In genomic region chr7:142438235-142438922, GRCh38 we compare ENCODE assay signal across 9 cellular contexts.
A peak's percentile ranks its signal among the peaks of the same experiment; 100 is the strongest.
DNase-seq lines count a peak whose midpoint lies in the region; ATAC-seq and TF ChIP-seq lines count a peak whose summit lies in the region.
"Had no signal": no experiment of that assay in that cellular context is flagged by ENCODE, and none has a peak within 500 bp of the region (broad histone marks: within the 10 kb centered on the region; RNA-seq: fewer than 3 reads in every experiment).

No MANE protein-coding gene starts in this region.

- no peak for TF ChIP-seq POLR2A in spleen (IDR thresholded peaks at IDR 0.05)

- H3K4me3 ChIP-seq in fibroblast of villous mesenchyme (ENCODE audit: low read depth, low read length) (no peak overlapping the region), spleen (no peak overlapping the region)

- 81 to 88% (median 83%) methylated on average over 12 of the region's 12 CpGs for WGBS in spleen, 5 donors

- intact Hi-C loops in spleen (cut with DNase I; ENCODE audit: low total_unique reads): no loop called here

- peak; percentile 74 for DNase-seq in activated effector memory CD4-positive, alpha-beta T cell treated with anti-CD3 and anti-CD28 coated beads, Interleukin-2, amount 50 U/mL, for 16 hours
- no peak for DNase-seq in activated effector memory CD4-positive, alpha-beta T cell treated with Interleukin-2 at 50 U/mL for 16 hours
- DNase-seq in SKM-1 treated with dmso at 0.1 percent for 144 hours (lab: John Stamatoyannopoulos, UW; ENCODE audit: unreplicated experiment): peak; percentile 70
- peak; percentile 56 for DNase-seq in fibroblast of villous mesenchyme (ENCODE audit: low read depth)
- no peak for DNase-seq in spleen
- DNase-seq in kidney glomerular epithelial cell (lab: John Stamatoyannopoulos, UW): no peak
- DNase-seq: activated T-cell treated with anti-CD3 and anti-CD28 coated beads, Interleukin-2, amount 50 U/mL, for 72 hours had no signal

- TF ChIP-seq CTCF in fibroblast of villous mesenchyme (IDR thresholded peaks at IDR 0.05; ENCODE audit: insufficient read depth, low read depth, low read length): peak; percentile 82
- TF ChIP-seq CTCF in spleen (IDR thresholded peaks at IDR 0.05 in 8 of 11, conservative IDR thresholded peaks at IDR 0.05 in 3 of 11): peak; percentile 16 to 67 (median 40)

- H3K27ac ChIP-seq in spleen: no peak overlapping the region

- H3K27me3 ChIP-seq in spleen (replicated peaks in 1 of 7): peaks cover 0 to 5% (median 0%) of the 10 kb centered on the region in 7 donors

- H3K4me1 ChIP-seq in spleen: peaks cover 0 to 59% (median 16%) of the 10 kb centered on the region in 6 donors

- ATAC-seq in HG03095 (IDR thresholded peaks at IDR 0.05; ENCODE audit: unreplicated experiment) (peak; percentile 41), GM18520 (IDR thresholded peaks at IDR 0.05; ENCODE audit: unreplicated experiment) (no peak)

- no peaks in the 10 kb centered on the region for H3K36me3 ChIP-seq in spleen

- no peaks in the 10 kb centered on the region for H3K9me3 ChIP-seq in spleen

Comparison
In these comparisons a context has a peak if more than half of its experiments do, and no peak if none do; other contexts are left out.
1. DNase-seq: peak in activated effector memory CD4-positive, alpha-beta T cell treated with anti-CD3 and anti-CD28 coated beads, Interleukin-2, amount 50 U/mL, for 16 hours (single experiment), SKM-1 treated with dmso at 0.1 percent for 144 hours (single experiment) and fibroblast of villous mesenchyme (single experiment); none in activated effector memory CD4-positive, alpha-beta T cell treated with Interleukin-2 at 50 U/mL for 16 hours (single experiment), spleen (single experiment) and kidney glomerular epithelial cell (single experiment).